In genomic region chr3:119529883-119530282, GRCh38 we compare ENCODE assay signal across 20 cellular contexts. TPM values are rescaled to one million over a fixed set of nuclear protein-coding genes. Genes with fewer than 3 reads are reported as not detected.
A peak's percentile ranks its signal among the peaks of the same experiment; 100 is the strongest.
DNase-seq lines count a peak whose midpoint lies in the region; ATAC-seq and TF ChIP-seq lines count a peak whose summit lies in the region.
"Had no signal": no experiment of that assay in that cellular context is flagged by ENCODE, and none has a peak within 500 bp of the region (broad histone marks: within the 10 kb centered on the region; RNA-seq: fewer than 3 reads in every experiment).

No MANE protein-coding gene starts in this region.

- BruUV-seq in mammary epithelial cell (replicated peaks; lab: Mats Ljungman, UMichigan): no TSS peak

- H3K27ac ChIP-seq in mammary epithelial cell (ENCODE audit: insufficient read depth, low read depth, low read length): no peak overlapping the region
- H3K27ac ChIP-seq in breast epithelium: no peak overlapping the region
- no peak overlapping the region for H3K27ac ChIP-seq in brain microvascular endothelial cell
- H3K27ac ChIP-seq in upper lobe of right lung: no peak overlapping the region
- H3K27ac ChIP-seq: 22Rv1, colonic mucosa, parathyroid adenoma had no signal

- no peaks in the 10 kb centered on the region for H3K27me3 ChIP-seq in mammary epithelial cell (ENCODE audit: insufficient read depth, low read length)
- H3K27me3 ChIP-seq in breast epithelium: no peaks in the 10 kb centered on the region
- no peaks in the 10 kb centered on the region for H3K27me3 ChIP-seq in brain microvascular endothelial cell (replicated peaks)
- H3K27me3 ChIP-seq in upper lobe of right lung: no peaks in the 10 kb centered on the region
- H3K27me3 ChIP-seq: colonic mucosa had no signal

- H3K4me3 ChIP-seq in mammary epithelial cell (replicated peaks in 1 of 3; ENCODE audit: insufficient read depth in 1 of 3, low read depth in 2 of 3, low read length in 3 of 3) (no peak overlapping the region), breast epithelium (no peak overlapping the region), brain microvascular endothelial cell (ENCODE audit: low read depth, low read length) (no peak overlapping the region), upper lobe of right lung (no peak overlapping the region)
- H3K4me3 ChIP-seq: colonic mucosa had no signal

- H4K20me1 ChIP-seq in mammary epithelial cell (ENCODE audit: insufficient read depth, low read length): no peaks in the 10 kb centered on the region

- DNase-seq in mammary epithelial cell (peak; percentile 1), breast epithelium (ENCODE audit: low spot score in 2 of 2) (no peak), brain microvascular endothelial cell (peak; percentile 40), foreskin melanocyte (peak; percentile 32), upper lobe of right lung (no peak), left colon (no peak), NAMALWA (ENCODE audit: low spot score) (no peak)
- no peak for DNase-seq in stimulated activated CD4-positive, alpha-beta T cell treated with anti-CD3 and anti-CD28 coated beads, Interleukin-4, amount 100 ng/mL, for 1 hour
- DNase-seq: amygdala, colonic mucosa, DND-41, erythroblast, NCI-H1436, NCI-H226, small intestine, T-cell had no signal

- peak; percentile 29 for ATAC-seq in upper lobe of right lung
- no peak for ATAC-seq in left colon
- ATAC-seq: left lobe of liver; stimulated activated effector memory CD8-positive, alpha-beta T cell treated with anti-CD3 and anti-CD28 coated beads, Interleukin-12 subunit alpha, Interleukin-12 subunit beta, amount 100 ng/mL, for 72 hours; T-cell had no signal

- H3K4me2 ChIP-seq in mammary epithelial cell (ENCODE audit: insufficient read depth, low read depth, low read length): no peak overlapping the region

- H3K9me3 ChIP-seq in mammary epithelial cell (replicated peaks; ENCODE audit: insufficient read depth, low read length) (no peaks in the 10 kb centered on the region), breast epithelium (no peaks in the 10 kb centered on the region), upper lobe of right lung (no peaks in the 10 kb centered on the region)
- H3K9me3 ChIP-seq: colonic mucosa had no signal

- CTCF ChIA-PET in mammary epithelial cell (lab: Charles Lee; ENCODE audit: low non-redundant PET): no interaction called here

- no peak overlapping the region for H3K9ac ChIP-seq in mammary epithelial cell (ENCODE audit: insufficient read depth, low read length)
- H3K9ac ChIP-seq: parathyroid adenoma had no signal

- H3K79me2 ChIP-seq in mammary epithelial cell (ENCODE audit: insufficient read depth, low read length): no peaks in the 10 kb centered on the region
- H3K79me2 ChIP-seq: parathyroid adenoma had no signal

- dilution Hi-C loops in mammary epithelial cell (cut with HindIII; ENCODE audit: low sequenced_read_pairs): no loop called here

- H3K4me1 ChIP-seq in mammary epithelial cell (ENCODE audit: insufficient read depth, low read length): peaks cover 5% of the 10 kb centered on the region
- H3K4me1 ChIP-seq in breast epithelium: no peaks in the 10 kb centered on the region
- peaks cover 2% of the 10 kb centered on the region for H3K4me1 ChIP-seq in upper lobe of right lung
- H3K4me1 ChIP-seq: colonic mucosa, parathyroid adenoma had no signal

- no peak for TF ChIP-seq POLR2A in breast epithelium (IDR thresholded peaks at IDR 0.05)

- H3K36me3 ChIP-seq in mammary epithelial cell (ENCODE audit: insufficient read depth, low read length): no peaks in the 10 kb centered on the region
- H3K36me3 ChIP-seq in breast epithelium: no peaks in the 10 kb centered on the region
- no peaks in the 10 kb centered on the region for H3K36me3 ChIP-seq in brain microvascular endothelial cell (replicated peaks)
- H3K36me3 ChIP-seq in upper lobe of right lung: peaks cover 17% of the 10 kb centered on the region
- H3K36me3 ChIP-seq: colonic mucosa had no signal

- no peak overlapping the region for H2AFZ ChIP-seq in mammary epithelial cell (ENCODE audit: low read depth, low read length)
- H2AFZ ChIP-seq: parathyroid adenoma had no signal

- intact Hi-C loops in mammary epithelial cell (cut with micrococcal nuclease) (no loop called here), breast epithelium (cut with DNase I; ENCODE audit: low total_unique reads) (no loop called here), upper lobe of right lung (cut with DNase I) (no loop called here), left colon (cut with DNase I, micrococcal nuclease) (no loop called here)

- TF ChIP-seq CTCF in mammary epithelial cell (conservative IDR thresholded peaks at IDR 0.05 in 1 of 2, IDR thresholded peaks at IDR 0.05 in 1 of 2; ENCODE audit: extremely low read depth in 1 of 2, insufficient read depth in 1 of 2, low read depth in 1 of 2, low read length in 2 of 2) (no peak), breast epithelium (IDR thresholded peaks at IDR 0.05) (no peak), brain microvascular endothelial cell (IDR thresholded peaks at IDR 0.05; ENCODE audit: low read depth, low read length, missing control alignments) (no peak), upper lobe of right lung (IDR thresholded peaks at IDR 0.05) (no peak)

- in situ Hi-C loops in mammary epithelial cell (cut with MboI; ENCODE audit: low sequenced_read_pairs in 2 of 2) (no loop called here), brain microvascular endothelial cell (cut with HindIII; ENCODE audit: low pct_ligation_motif_present, low sequenced_read_pairs) (no loop called here)

RNA-seq across cellular contexts. Expression of gene CD80, which starts 29.5 kb away (rescaled TPM):
- total RNA-seq in mammary epithelial cell (not detected), breast epithelium (1 to 10 TPM in 2 of 3 donors, under 1 TPM in 1; 0.96 to 1.8 (median 1.6) TPM), upper lobe of right lung (7.9 TPM), left colon (under 1 TPM; 0.40 to 0.98 TPM)
- polyA plus RNA-seq in mammary epithelial cell: not detected
- not detected for polyA minus RNA-seq in mammary epithelial cell

RNA-seq across cellular contexts. Expression of gene TIMMDC1, which starts 31.5 kb away (rescaled TPM):
- total RNA-seq in mammary epithelial cell (100 to 1,000 TPM in 1 of 2 donors, 10 to 100 TPM in 1; 55.5 to 127 TPM), breast epithelium (10 to 100 TPM; 40.8 to 54.1 (median 47.1) TPM), upper lobe of right lung (94.1 TPM), left colon (10 to 100 TPM; 91.4 to 92.4 TPM)
- polyA plus RNA-seq in mammary epithelial cell: 71.5 TPM
- polyA minus RNA-seq in mammary epithelial cell: 122 TPM

RNA-seq across cellular contexts. Expression of gene ADPRH, which starts 49.4 kb away (rescaled TPM):
- total RNA-seq in mammary epithelial cell (1 to 10 TPM; 1.0 to 9.5 TPM), breast epithelium (10 to 100 TPM in 1 of 3 donors, 1 to 10 TPM in 2; 5.9 to 10.9 (median 9.8) TPM), upper lobe of right lung (26.5 TPM), left colon (1 to 10 TPM; 2.3 to 2.9 TPM)
- polyA plus RNA-seq in mammary epithelial cell: 0.99 TPM
- not detected for polyA minus RNA-seq in mammary epithelial cell

Comparison
In these comparisons a context has a peak if more than half of its experiments do, and no peak if none do; other contexts are left out.
1. DNase-seq: peak in mammary epithelial cell (single experiment), brain microvascular endothelial cell (single experiment) and foreskin melanocyte (single experiment); none in breast epithelium (0 of 2), upper lobe of right lung (single experiment), stimulated activated CD4-positive, alpha-beta T cell treated with anti-CD3 and anti-CD28 coated beads, Interleukin-4, amount 100 ng/mL, for 1 hour (single experiment), left colon (0 of 2) and NAMALWA (single experiment).